Comparison of ENCODE assay signal across 8 cellular contexts in genomic region chr17:46264456-46265198, GRCh38. TPM values are rescaled to one million over a fixed set of nuclear protein-coding genes. Genes with fewer than 3 reads are reported as not detected.
DNase-seq lines count a peak whose midpoint lies in the region; ATAC-seq and TF ChIP-seq lines count a peak whose summit lies in the region.
"Had no signal": no experiment of that assay in that cellular context is flagged by ENCODE, and none has a peak within 500 bp of the region (broad histone marks: within the 10 kb centered on the region; RNA-seq: fewer than 3 reads in every experiment).

No MANE protein-coding gene starts in this region.

- peaks cover 33% of the 10 kb centered on the region for H3K4me1 ChIP-seq in body of pancreas

- H3K27me3 ChIP-seq in body of pancreas (no peaks in the 10 kb centered on the region), dorsolateral prefrontal cortex (no peaks in the 10 kb centered on the region)

- no peaks in the 10 kb centered on the region for H3K36me3 ChIP-seq in body of pancreas (replicated peaks in 1 of 2; ENCODE audit: insufficient read depth in 1 of 2, low read depth in 2 of 2)

- H3K4me3 ChIP-seq in body of pancreas (no peak overlapping the region), dorsolateral prefrontal cortex (no peak overlapping the region)

- peaks cover 17% of the 10 kb centered on the region for H3K4me1 Mint-ChIP-seq in neural crest cell

- H3K9me3 ChIP-seq in body of pancreas = no peaks in the 10 kb centered on the region

- H3K27ac Mint-ChIP-seq in neural crest cell (ENCODE audit: unreplicated experiment) = no peak overlapping the region

- TF ChIP-seq CTCF in body of pancreas (IDR thresholded peaks at IDR 0.05) (no peak), neural crest cell (conservative IDR thresholded peaks at IDR 0.05) (no peak), dorsolateral prefrontal cortex (IDR thresholded peaks at IDR 0.05 in 54 of 56, conservative IDR thresholded peaks at IDR 0.05 in 2 of 56; ENCODE audit: low read depth in 1 of 56, partially characterized antibody in 56 of 56) (no peak)

- no peak for TF ChIP-seq POLR2A in body of pancreas (IDR thresholded peaks at IDR 0.05)

- no peaks in the 10 kb centered on the region for H3K9me3 Mint-ChIP-seq in neural crest cell

- H3K27ac ChIP-seq in body of pancreas (peak overlapping the region in 3 of 4 donors; percentile 16 to 66 (median 48)), dorsolateral prefrontal cortex (no peak overlapping the region)

- peaks cover 5% of the 10 kb centered on the region for H3K36me3 Mint-ChIP-seq in neural crest cell (ENCODE audit: low read depth)

- 48 to 61% methylated on average over 3 of the region's 3 CpGs for WGBS in body of pancreas, 2 donors

- DNase-seq in GM04504 (ENCODE audit: low read depth) (peak; percentile 40), M059J (ENCODE audit: low read depth) (peak; percentile 99), body of pancreas (no peak), neural crest cell (ENCODE audit: low read depth, low spot score) (no peak), dorsolateral prefrontal cortex (no peak)
- DNase-seq in effector CD8-positive, alpha-beta T cell (lab: John Stamatoyannopoulos, UW) = no peak
- DNase-seq: RPMI8226 had no signal

- no peak for ATAC-seq in body of pancreas
- no peak for ATAC-seq in GM19324 (IDR thresholded peaks at IDR 0.05; ENCODE audit: low FRiP score, unreplicated experiment)

- peaks cover 66% of the 10 kb centered on the region for H3K27me3 Mint-ChIP-seq in neural crest cell (ENCODE audit: low read depth)

- intact Hi-C loops in body of pancreas (cut with DNase I) = no loop called here
- intact Hi-C loops in dorsolateral prefrontal cortex (cut with DNase I) = loop anchor here in 1 of 2 donors (5.0 kb wide), 1 partner anchor 72 kb away; the partner anchor contains the start of gene KANSL1

- H3K4me3 Mint-ChIP-seq in neural crest cell = peak overlapping the region; percentile 75

RNA-seq across cellular contexts. Expression of gene LRRC37A, which starts 30.3 kb away (rescaled TPM):
- 0.89 and 1.5 TPM in 2 replicates for total RNA-seq in M059J (2014; rRNA removed; shearing (Covaris generic))
- total RNA-seq in body of pancreas (under 1 TPM; 0.78 to 0.99 TPM), neural crest cell (2.9 and 3.6 TPM in 2 replicates), dorsolateral prefrontal cortex (10 to 100 TPM in 44 of 120 experiments, 1 to 10 TPM in 76; 2.8 to 52.0 (median 7.4) TPM)

Comparison
In these comparisons a context has a peak if more than half of its experiments do, and no peak if none do; other contexts are left out.
1. DNase-seq: peak in GM04504 (single experiment) and M059J (single experiment); none in body of pancreas (0 of 4), neural crest cell (single experiment), effector CD8-positive, alpha-beta T cell (single experiment) and dorsolateral prefrontal cortex (0 of 10).
2. H3K27ac ChIP-seq: peak in body of pancreas (3 of 4); none in dorsolateral prefrontal cortex (0 of 59).